ENCODE assay signal across 12 cellular contexts in the genomic region with DNA sequence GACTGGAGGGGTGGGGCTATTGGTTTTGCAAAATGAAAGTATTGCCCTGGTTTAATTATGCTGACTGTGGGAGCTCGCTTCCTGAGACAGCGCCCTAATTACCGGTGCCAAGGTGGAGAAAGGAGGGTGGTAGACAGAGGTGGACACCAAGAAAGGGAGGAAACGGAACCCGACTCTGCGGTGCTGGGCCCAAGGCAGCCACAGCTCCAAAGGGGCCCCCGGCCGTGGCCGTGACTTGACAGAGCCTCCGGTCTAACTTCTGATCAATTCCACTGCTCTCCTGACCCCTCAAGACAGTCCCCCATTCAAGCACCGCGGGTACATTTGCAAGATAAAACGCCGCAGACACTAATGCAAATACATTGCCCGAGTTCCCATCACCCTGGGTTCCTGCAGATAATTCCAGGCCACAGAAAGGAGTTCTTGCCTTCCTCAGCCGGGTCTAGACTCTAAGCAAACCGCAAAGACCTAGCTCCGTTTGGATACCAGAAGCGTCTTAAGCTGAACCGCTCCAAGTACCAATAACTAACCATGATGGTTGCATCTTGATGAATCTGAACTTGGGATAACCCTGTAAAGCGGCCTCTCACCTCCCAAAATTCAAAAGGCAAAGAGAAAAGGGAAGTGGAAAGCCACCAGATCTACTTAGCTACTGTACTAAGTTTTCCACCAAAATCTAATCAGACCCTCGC.
A peak's percentile ranks its signal among the peaks of the same experiment; 100 is the strongest.
DNase-seq lines count a peak whose midpoint lies in the region; ATAC-seq and TF ChIP-seq lines count a peak whose summit lies in the region.
"Had no signal": no experiment of that assay in that cellular context is flagged by ENCODE, and none has a peak within 500 bp of the region (broad histone marks: within the 10 kb centered on the region; RNA-seq: fewer than 3 reads in every experiment).

No MANE protein-coding gene starts in this region.

- peak overlapping the region; percentile 22; the same call in 1 of the 2 replicates for H3K4me2 ChIP-seq in KMS-11

- peaks cover 24% of the 10 kb centered on the region for H3K36me3 Mint-ChIP-seq in natural killer cell treated with Interleukin-12 subunit alpha and Interleukin-12 subunit beta and Interleukin-15 and Interleukin-18, amount 100 ng/mL, for 72 hours

- ATAC-seq in natural killer cell treated with Interleukin-12 subunit alpha and Interleukin-12 subunit beta and Interleukin-15 and Interleukin-18, amount 100 ng/mL, for 72 hours, result no peak
- ATAC-seq in stimulated activated naive CD8-positive, alpha-beta T cell treated with anti-CD3 and anti-CD28 coated beads, Interleukin-15, Interleukin-2, amounts not matched to agents 100 U/mL and 50 U/mL, for 24 hours, result no peak
- ATAC-seq in HG02642 (IDR thresholded peaks at IDR 0.05; ENCODE audit: poor library complexity, unreplicated experiment) (no peak), HG02981 (IDR thresholded peaks at IDR 0.05; ENCODE audit: unreplicated experiment) (no peak)
- ATAC-seq: activated T-helper 17 cell treated with anti-CD3 and anti-CD28 coated beads, Interleukin-2, amount 50 U/mL, for 72 hours; esophagus mucosa had no signal

- in situ Hi-C loops in G401 (cut with HindIII; ENCODE audit: low sequenced_read_pairs), result no loop called here

- no peak overlapping the region for H3K27ac ChIP-seq in KMS-11

- H3K9me3 ChIP-seq in BE2C, result no peaks in the 10 kb centered on the region

- H3K4me3 ChIP-seq in KMS-11 (IDR thresholded peaks at IDR 0.05; ENCODE audit: insufficient read depth, low read depth, low read length), result no peak overlapping the region
- no peak overlapping the region for H3K4me3 ChIP-seq in BE2C (ENCODE audit: low read depth, low read length)

- H3K9me3 Mint-ChIP-seq in natural killer cell treated with Interleukin-12 subunit alpha and Interleukin-12 subunit beta and Interleukin-15 and Interleukin-18, amount 100 ng/mL, for 72 hours, result peaks cover 3% of the 10 kb centered on the region

- H3K79me2 ChIP-seq in KMS-11 (ENCODE audit: insufficient read depth, low read depth), result peaks cover 5% of the 10 kb centered on the region; the same call in 1 of the 2 replicates

- peaks cover 32% of the 10 kb centered on the region in 2 donors for H3K4me1 Mint-ChIP-seq in natural killer cell treated with Interleukin-12 subunit alpha and Interleukin-12 subunit beta and Interleukin-15 and Interleukin-18, amount 100 ng/mL, for 72 hours (ENCODE audit: low read depth in 2 of 2)

- H4K20me1 ChIP-seq in KMS-11 (ENCODE audit: insufficient read depth), result no peaks in the 10 kb centered on the region

- H3K27ac Mint-ChIP-seq in natural killer cell treated with Interleukin-12 subunit alpha and Interleukin-12 subunit beta and Interleukin-15 and Interleukin-18, amount 100 ng/mL, for 72 hours, result no peak overlapping the region
- H3K27ac Mint-ChIP-seq: activated T-helper 17 cell treated with anti-CD3 and anti-CD28 coated beads, Interleukin-2, amount 50 U/mL, for 72 hours had no signal

- peak; percentile 67 for DNase-seq in G401 (ENCODE audit: low spot score)
- peak; percentile 56 for DNase-seq in cerebellar cortex (ENCODE audit: low spot score)
- DNase-seq in natural killer cell treated with Interleukin-12 subunit alpha and Interleukin-12 subunit beta and Interleukin-15 and Interleukin-18, amount 100 ng/mL, for 72 hours (ENCODE audit: low spot score), result no peak
- no peak for DNase-seq in BE2C
- no peak for DNase-seq in stimulated activated naive CD8-positive, alpha-beta T cell treated with anti-CD3 and anti-CD28 coated beads, Interleukin-15, Interleukin-2, amounts not matched to agents 100 U/mL and 50 U/mL, for 24 hours
- DNase-seq: NCI-H226; stimulated activated CD4-positive, alpha-beta T cell treated with anti-CD3 and anti-CD28 coated beads, Interleukin-15, amount 100 ng/mL, for 24 hours had no signal

- H3K27me3 ChIP-seq in KMS-11 (ENCODE audit: insufficient read depth, low read depth) (no peaks in the 10 kb centered on the region), BE2C (peaks cover 99% of the 10 kb centered on the region)

- no peaks in the 10 kb centered on the region for H3K36me3 ChIP-seq in KMS-11 (ENCODE audit: insufficient read depth)
- no peaks in the 10 kb centered on the region for H3K36me3 ChIP-seq in BE2C

- TF ChIP-seq CTCF in KMS-11 (conservative IDR thresholded peaks at IDR 0.05; ENCODE audit: low read depth, low read length), result no peak
- no peak for TF ChIP-seq CTCF in BE2C (IDR thresholded peaks at IDR 0.05; ENCODE audit: low read depth, low read length)

- H3K4me1 ChIP-seq in KMS-11 (ENCODE audit: low read depth, poor library complexity, severe bottlenecking), result peaks cover 55% of the 10 kb centered on the region
- H3K4me1 ChIP-seq in BE2C, result no peaks in the 10 kb centered on the region

- no peak overlapping the region for H3K9ac ChIP-seq in KMS-11

- H3K27me3 Mint-ChIP-seq in natural killer cell treated with Interleukin-12 subunit alpha and Interleukin-12 subunit beta and Interleukin-15 and Interleukin-18, amount 100 ng/mL, for 72 hours, result peaks cover 62 to 85% of the 10 kb centered on the region in 2 donors

- H3K4me3 Mint-ChIP-seq in natural killer cell treated with Interleukin-12 subunit alpha and Interleukin-12 subunit beta and Interleukin-15 and Interleukin-18, amount 100 ng/mL, for 72 hours, result peak overlapping the region; percentile 10
- H3K4me3 Mint-ChIP-seq: activated T-helper 17 cell treated with anti-CD3 and anti-CD28 coated beads, Interleukin-2, amount 50 U/mL, for 72 hours had no signal

- peak overlapping the region; percentile 16; the same call in 1 of the 2 replicates for H2AFZ ChIP-seq in KMS-11 (ENCODE audit: low read depth)

Comparison
In these comparisons a context has a peak if more than half of its experiments do, and no peak if none do; other contexts are left out.
1. DNase-seq: peak in G401 (single experiment) and cerebellar cortex (single experiment); none in natural killer cell treated with Interleukin-12 subunit alpha and Interleukin-12 subunit beta and Interleukin-15 and Interleukin-18, amount 100 ng/mL, for 72 hours (single experiment), BE2C (single experiment) and stimulated activated naive CD8-positive, alpha-beta T cell treated with anti-CD3 and anti-CD28 coated beads, Interleukin-15, Interleukin-2, amounts not matched to agents 100 U/mL and 50 U/mL, for 24 hours (single experiment).